Comparison of ENCODE assay signal across 8 cellular contexts in the genomic region with DNA sequence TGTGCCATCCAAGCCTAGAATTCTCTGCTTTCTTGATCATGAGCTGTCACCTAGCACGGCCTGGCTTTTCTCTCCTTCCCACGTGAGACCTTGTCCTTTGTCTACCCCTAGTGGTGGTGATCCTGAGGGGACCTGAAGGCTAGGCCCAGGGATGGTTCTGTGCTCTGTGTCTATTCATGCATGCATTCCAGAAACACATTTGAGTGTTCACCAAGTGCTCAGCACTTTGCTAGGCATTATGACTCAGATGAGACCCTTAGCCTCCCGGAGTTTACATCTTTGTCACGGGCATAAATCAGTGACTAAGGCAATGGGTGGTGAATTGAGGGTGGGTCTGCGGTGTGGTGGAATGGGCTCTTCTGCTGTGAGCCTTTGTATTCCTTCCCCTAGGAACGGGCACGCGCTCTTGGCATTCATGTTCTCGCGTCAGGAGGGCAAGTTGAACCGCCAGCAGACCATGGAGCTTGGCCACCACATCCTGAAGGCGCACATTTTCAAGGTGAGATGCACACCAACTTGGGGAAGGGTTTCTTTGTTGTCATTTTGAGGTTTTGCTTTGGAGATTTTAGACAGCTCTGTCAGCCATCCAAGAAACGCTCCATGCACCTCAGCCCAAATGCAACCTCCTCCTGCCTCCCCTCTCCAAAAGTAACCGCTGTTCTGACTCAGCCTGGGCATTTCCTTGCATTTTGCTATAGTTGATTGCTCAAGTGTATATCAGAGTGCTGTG.
DNase-seq lines count a peak whose midpoint lies in the region; ATAC-seq and TF ChIP-seq lines count a peak whose summit lies in the region.

No MANE protein-coding gene starts in this region.

- no peak overlapping the region for H3K4me3 ChIP-seq in AG04450 (ENCODE audit: low read depth, low read length)
- no peak overlapping the region for H3K4me3 ChIP-seq in OCI-LY3 (ENCODE audit: low read length)

- H3K4me1 ChIP-seq in OCI-LY3 (ENCODE audit: low read length) (peaks cover 19% of the 10 kb centered on the region), foreskin keratinocyte (no peaks in the 10 kb centered on the region)

- no peak overlapping the region for H2AFZ ChIP-seq in OCI-LY3 (ENCODE audit: low read depth, low read length)

- CTCF ChIA-PET in AG04450 (lab: Charles Lee), result no interaction called here

- H3K27ac ChIP-seq in AG04450 (ENCODE audit: low read depth, low read length), result no peak overlapping the region
- H3K27ac ChIP-seq in OCI-LY3 (ENCODE audit: low read length), result no peak overlapping the region
- H3K27ac ChIP-seq in foreskin keratinocyte, result no peak overlapping the region
- peak overlapping the region; percentile 8 for H3K27ac ChIP-seq in substantia nigra (ENCODE audit: low read depth, low read length, poor library complexity, severe bottlenecking)

- H4K20me1 ChIP-seq in OCI-LY3 (ENCODE audit: insufficient read depth, low read length), result no peaks in the 10 kb centered on the region

- no peaks in the 10 kb centered on the region for H3K79me2 ChIP-seq in OCI-LY3 (ENCODE audit: low read length)

- DNase-seq in AG04450 (ENCODE audit: low read depth, low spot score) (no peak), foreskin keratinocyte (peak in 1 of 2 donors; percentile 18), substantia nigra (lab: John Stamatoyannopoulos, UW) (no peak), NCI-H1092 treated with DMSO at 0.1 percent for 48 hours (lab: John Stamatoyannopoulos, UW) (no peak), NCI-H1417 treated with DMSO at 0.1 percent for 48 hours (lab: John Stamatoyannopoulos, UW) (no peak)

- H3K9me3 ChIP-seq in AG04450 (ENCODE audit: control insufficient read depth, insufficient read depth, low read length) (no peaks in the 10 kb centered on the region), OCI-LY3 (ENCODE audit: insufficient read depth, low read length) (no peaks in the 10 kb centered on the region)

- no peaks in the 10 kb centered on the region for H3K36me3 ChIP-seq in OCI-LY3 (replicated peaks; ENCODE audit: low read depth, low read length)

- ATAC-seq in GM18498 (IDR thresholded peaks at IDR 0.05; ENCODE audit: unreplicated experiment) (peak; percentile 65), HG02870 (IDR thresholded peaks at IDR 0.05; ENCODE audit: unreplicated experiment) (peak; percentile 76), foreskin keratinocyte (peak; percentile 49)

- peak; percentile 40 for TF ChIP-seq CTCF in AG04450 (IDR thresholded peaks at IDR 0.05; ENCODE audit: low read depth, low read length)
- TF ChIP-seq CTCF in OCI-LY3 (IDR thresholded peaks at IDR 0.05; ENCODE audit: low read depth, low read length), result peak; percentile 52
- TF ChIP-seq CTCF in foreskin keratinocyte (conservative IDR thresholded peaks at IDR 0.05), result peak; percentile 56

- POLR2A ChIA-PET in AG04450 (lab: Yijun Ruan, JAX), result no interaction called here

- peak overlapping the region; percentile 26 for H3K4me2 ChIP-seq in OCI-LY3 (ENCODE audit: low read length)

- H3K27me3 ChIP-seq in AG04450 (ENCODE audit: control insufficient read depth, insufficient read depth, low read length), result no peaks in the 10 kb centered on the region
- 0 out of 2 replicates have a peak, but pooled peaks cover 4% of the 10 kb centered on the region for H3K27me3 ChIP-seq in OCI-LY3 (ENCODE audit: low read depth, low read length)
- no peaks in the 10 kb centered on the region for H3K27me3 ChIP-seq in foreskin keratinocyte

- no peak overlapping the region for H3K9ac ChIP-seq in OCI-LY3 (ENCODE audit: low read length)
